26 cellular contexts compared by ENCODE assay signal in the genomic region with DNA sequence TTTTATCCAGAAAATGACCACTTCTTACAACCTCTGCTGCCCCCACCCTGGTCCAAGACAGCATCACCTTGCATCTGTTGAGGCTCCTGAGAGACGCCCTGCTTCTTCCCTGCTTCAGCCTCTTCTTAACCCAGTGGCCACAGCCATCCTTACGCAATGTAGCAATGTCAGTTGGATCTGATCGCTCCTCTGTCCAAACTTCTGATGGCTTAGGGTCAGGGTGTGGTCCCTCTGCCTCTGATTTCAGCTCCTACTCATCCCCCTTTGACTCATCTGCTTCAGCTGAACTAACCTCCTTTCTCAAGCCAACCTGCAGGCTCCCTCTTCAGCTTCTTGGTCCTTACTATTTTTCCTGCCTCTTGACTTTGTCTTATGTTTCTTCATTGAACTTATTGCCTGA.
DNase-seq lines count a peak whose midpoint lies in the region; ATAC-seq and TF ChIP-seq lines count a peak whose summit lies in the region.
"Had no signal": no experiment of that assay in that cellular context is flagged by ENCODE, and none has a peak within 500 bp of the region (broad histone marks: within the 10 kb centered on the region; RNA-seq: fewer than 3 reads in every experiment).

No MANE protein-coding gene starts in this region.

- POLR2A ChIA-PET in IMR-90 (lab: Charles Lee; ENCODE audit: unreplicated experiment), result no interaction called here

- peaks cover 9% of the 10 kb centered on the region for H3K9me1 ChIP-seq in IMR-90 (ENCODE audit: insufficient read depth, low read length)

- TF ChIP-seq RAD21 in IMR-90 (IDR thresholded peaks at IDR 0.05; ENCODE audit: low read length), result no peak

- peaks cover 0 to 3% of the 10 kb centered on the region in 2 experiments; a peak in 1 of 4 replicates for H3K79me1 ChIP-seq in IMR-90 (ENCODE audit: low read depth in 1 of 2, low read length in 2 of 2)

- dilution Hi-C loops in IMR-90 (cut with HindIII; ENCODE audit: low sequenced_read_pairs, unreplicated experiment), result no loop called here

- no peaks in the 10 kb centered on the region for H3K36me3 ChIP-seq in IMR-90 (ENCODE audit: control insufficient read depth, insufficient read depth, low read length)
- H3K36me3 ChIP-seq: BE2C had no signal

- H3K27ac ChIP-seq in IMR-90 (ENCODE audit: insufficient read depth, low read length), result no peak overlapping the region

- peaks cover 8% of the 10 kb centered on the region for H3K9me3 Mint-ChIP-seq in mesothelial cell of epicardium
- H3K9me3 Mint-ChIP-seq: GM23338, H9 had no signal

- no peak overlapping the region for H3K4me2 ChIP-seq in IMR-90 (ENCODE audit: low read depth, low read length)
- H3K4me2 ChIP-seq: GM23338 had no signal

- H3K23ac ChIP-seq in IMR-90 (ENCODE audit: low read depth, low read length), result no peak overlapping the region

- H2BK120ac ChIP-seq in IMR-90 (ENCODE audit: low read depth, low read length), result no peak overlapping the region

- no peak overlapping the region for H2BK5ac ChIP-seq in IMR-90 (ENCODE audit: low read depth, low read length, poor library complexity, severe bottlenecking)

- no peak overlapping the region for H3K4ac ChIP-seq in IMR-90 (ENCODE audit: low read depth, low read length)

- peak overlapping the region; percentile 21; the same call in 1 of the 2 replicates for H3K14ac ChIP-seq in IMR-90 (replicated peaks; ENCODE audit: low read depth, low read length)

- no peak overlapping the region for H3K4me3 ChIP-seq in IMR-90 (ENCODE audit: insufficient read depth, low read depth, low read length)
- no peak overlapping the region for H3K4me3 ChIP-seq in fibroblast of mammary gland (ENCODE audit: control insufficient read depth, low read depth, low read length)
- H3K4me3 ChIP-seq: GM23338 had no signal

- intact Hi-C loops in IMR-90 (cut with micrococcal nuclease) (loop anchor here (10.0 kb wide), 1 partner anchor 275 kb away; no protein-coding TSS in a partner anchor), posterior vena cava (cut with DNase I) (no loop called here)

- H3K4me1 Mint-ChIP-seq in mesothelial cell of epicardium, result peaks cover 4% of the 10 kb centered on the region
- H3K4me1 Mint-ChIP-seq: CD8-positive, alpha-beta memory T cell had no signal

- no peak overlapping the region for H3K18ac ChIP-seq in IMR-90 (ENCODE audit: low read depth, low read length)

- no peak overlapping the region for H3K27ac Mint-ChIP-seq in mesothelial cell of epicardium
- H3K27ac Mint-ChIP-seq: GM23338, H9 had no signal

- no peak overlapping the region for H2AK9ac ChIP-seq in IMR-90 (replicated peaks; ENCODE audit: low read depth, low read length, poor library complexity)

- H4K8ac ChIP-seq in IMR-90 (ENCODE audit: low read depth in 2 of 2, low read length in 2 of 2), result no peak overlapping the region

- H3K4me1 ChIP-seq in IMR-90 (ENCODE audit: control insufficient read depth, insufficient read depth, low read length), result peaks cover 3% of the 10 kb centered on the region; the same call in 1 of the 2 replicates
- H3K4me1 ChIP-seq: BE2C had no signal

- in situ Hi-C loops in IMR-90 (cut with MboI; ENCODE audit: low sequenced_read_pairs), result loop anchor here (5.0 to 25.0 kb wide), 3 partner anchors 268 to 618 kb away; partner anchors contain the start of gene DCPS

- TF ChIP-seq CTCF in IMR-90 (conservative IDR thresholded peaks at IDR 0.05; ENCODE audit: low read depth, low read length) (no peak), fibroblast of mammary gland (conservative IDR thresholded peaks at IDR 0.05; ENCODE audit: control insufficient read depth, insufficient read depth, low read depth, low read length) (no peak), mesothelial cell of epicardium (IDR thresholded peaks at IDR 0.05; ENCODE audit: unreplicated experiment) (no peak)

- CTCF ChIA-PET in IMR-90 (lab: Yijun Ruan, JAX), result no interaction called here

- H4K5ac ChIP-seq in IMR-90 (ENCODE audit: low read depth, low read length), result no peak overlapping the region

- no peaks in the 10 kb centered on the region for H3K27me3 ChIP-seq in IMR-90 (ENCODE audit: control insufficient read depth, insufficient read depth, low read length)

- no peak overlapping the region for H3K56ac ChIP-seq in IMR-90 (ENCODE audit: extremely low read depth, insufficient read depth, low read length)

- no peak overlapping the region for H2BK20ac ChIP-seq in IMR-90 (ENCODE audit: low read depth, low read length)

- H2AFZ ChIP-seq in IMR-90 (replicated peaks; ENCODE audit: low read length, poor library complexity), result no peak overlapping the region
- H2AFZ ChIP-seq: GM23338 had no signal

- ATAC-seq in IMR-90 (ENCODE audit: low read depth), result no peak
- ATAC-seq in stimulated activated naive CD8-positive, alpha-beta T cell treated with anti-CD3 and anti-CD28 coated beads, Interleukin-15, Interleukin-2, amounts not matched to agents 100 U/mL and 50 U/mL, for 24 hours, result no peak
- ATAC-seq: GM23338 had no signal

- H4K91ac ChIP-seq in IMR-90 (ENCODE audit: insufficient read depth, low read depth, low read length), result no peak overlapping the region

- WGBS in IMR-90 (ENCODE audit: extremely low coverage in 2 of 2, insufficient read length in 1 of 2), 2 experiments, result 100% methylated on average over 2 of the region's 3 CpGs; no CpG with 5 or more reads in 1 of the 2 experiments

- DNase-seq in AG20443 (ENCODE audit: low spot score), result peak; percentile 48
- DNase-seq in IMR-90, result no peak
- peak; percentile 10 for DNase-seq in fibroblast of mammary gland (ENCODE audit: low read depth)
- peak; percentile 34 for DNase-seq in posterior vena cava (ENCODE audit: low spot score)
- DNase-seq in mesothelial cell of epicardium (ENCODE audit: low spot score in 2 of 2, unreplicated experiment in 2 of 2), result no peak
- no peak for DNase-seq in putamen (ENCODE audit: low spot score)
- DNase-seq in stimulated activated naive CD8-positive, alpha-beta T cell treated with anti-CD3 and anti-CD28 coated beads, Interleukin-15, Interleukin-2, amounts not matched to agents 100 U/mL and 50 U/mL, for 24 hours, result no peak
- DNase-seq in NCI-H187 treated with DMSO at 0.1 percent for 48 hours (lab: John Stamatoyannopoulos, UW), result no peak
- DNase-seq: BE2C; CD8-positive, alpha-beta memory T cell; DMS 273 treated with DMSO at 0.1 percent for 48 hours; DMS79; H9; KG1; MM.1S; NCI-H1048; NCI-H1417; NCI-H1694; NCI-H2081; NCI-H2227 treated with DMSO at 0.1 percent for 48 hours; NCI-H510A; NCI-H69; RPMI8226; SHP77 had no signal

- BruUV-seq in IMR-90 (replicated peaks; lab: Mats Ljungman, UMichigan), result no TSS peak

- H2BK15ac ChIP-seq in IMR-90 (ENCODE audit: low read depth, low read length), result no peak overlapping the region

- H3K9ac ChIP-seq in IMR-90 (ENCODE audit: low read depth, low read length), result no peak overlapping the region

- peaks cover 69% of the 10 kb centered on the region for H3K27me3 Mint-ChIP-seq in mesothelial cell of epicardium (ENCODE audit: low read depth)

- H2AK5ac ChIP-seq in IMR-90 (ENCODE audit: low read depth, low read length), result no peak overlapping the region

- H3K36me3 Mint-ChIP-seq in mesothelial cell of epicardium, result no peaks in the 10 kb centered on the region
- H3K36me3 Mint-ChIP-seq: CD14-positive monocyte; CD8-positive, alpha-beta memory T cell had no signal

- no peaks in the 10 kb centered on the region for H3K9me3 ChIP-seq in IMR-90 (ENCODE audit: control insufficient read depth, insufficient read depth, low read length)
- H3K9me3 ChIP-seq: BE2C had no signal

- no peak for TF ChIP-seq POLR2A in IMR-90 (IDR thresholded peaks at IDR 0.05; ENCODE audit: low read depth, low read length)

- H3K4me3 Mint-ChIP-seq in mesothelial cell of epicardium, result no peak overlapping the region
- H3K4me3 Mint-ChIP-seq: CD14-positive monocyte, GM23338, H9 had no signal

- H4K20me1 ChIP-seq in IMR-90 (ENCODE audit: insufficient read depth, low read length), result peaks cover 5% of the 10 kb centered on the region; the same call in 1 of the 2 replicates

TF ChIP-seq in IMR-90, 13 proteins besides CTCF, POLR2A, EP300 and RAD21:
- TF ChIP-seq CEBPB (IDR thresholded peaks at IDR 0.05; ENCODE audit: low read depth, low read length), result peak; percentile 68
- no peak for TF ChIP-seq MXI1 (IDR thresholded peaks at IDR 0.05; ENCODE audit: borderline replicate concordance, low read depth, low read length)

Comparison
In these comparisons a context has a peak if more than half of its experiments do, and no peak if none do; other contexts are left out.
1. DNase-seq: peak in AG20443 (single experiment), fibroblast of mammary gland (single experiment) and posterior vena cava (single experiment); none in IMR-90 (single experiment), mesothelial cell of epicardium (0 of 2), putamen (single experiment), stimulated activated naive CD8-positive, alpha-beta T cell treated with anti-CD3 and anti-CD28 coated beads, Interleukin-15, Interleukin-2, amounts not matched to agents 100 U/mL and 50 U/mL, for 24 hours (single experiment) and NCI-H187 treated with DMSO at 0.1 percent for 48 hours (single experiment).